ENCODE assay signal across 20 cellular contexts in the genomic region with DNA sequence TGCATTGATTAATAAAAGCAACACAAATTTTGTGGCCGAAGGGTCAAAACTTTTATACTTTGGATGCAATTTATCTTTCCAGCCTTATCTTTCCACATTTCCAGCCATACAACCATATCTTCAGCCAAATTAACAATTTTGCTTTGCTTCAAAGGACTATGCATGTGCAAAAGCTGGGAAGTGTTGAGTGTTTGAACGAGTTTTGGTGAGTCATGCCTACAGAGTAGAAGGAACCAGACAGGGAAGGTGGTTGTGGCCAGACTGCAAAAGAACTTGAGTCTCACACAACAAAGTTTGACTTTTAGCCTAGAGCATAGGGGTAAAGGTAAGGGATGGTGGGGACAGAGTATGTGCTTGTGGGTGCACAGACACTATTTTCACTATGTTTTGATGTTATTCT. TPM values are rescaled to one million over a fixed set of nuclear protein-coding genes. Genes with fewer than 3 reads are reported as not detected.
DNase-seq lines count a peak whose midpoint lies in the region; FAIRE-seq and TF ChIP-seq lines count a peak whose summit lies in the region.
"Had no signal": no experiment of that assay in that cellular context is flagged by ENCODE, and none has a peak within 500 bp of the region (broad histone marks: within the 10 kb centered on the region; RNA-seq: fewer than 3 reads in every experiment).

No MANE protein-coding gene starts in this region.

- WGBS in suprapubic skin, result 67% methylated on average over 2 of the region's 2 CpGs

- no TSS peak for BruUV-seq in MCF 10A (replicated peaks; lab: Mats Ljungman, UMichigan)

- peaks cover 0 to 4% of the 10 kb centered on the region in 2 donors for H3K9me3 ChIP-seq in breast epithelium
- H3K9me3 ChIP-seq in suprapubic skin, result no peaks in the 10 kb centered on the region
- H3K9me3 ChIP-seq: BE2C had no signal

- intact Hi-C loops in MCF 10A (cut with micrococcal nuclease), result no loop called here
- intact Hi-C loops in breast epithelium (cut with DNase I; ENCODE audit: low total_unique reads), result no loop called here

- no peaks in the 10 kb centered on the region for H3K27me3 ChIP-seq in breast epithelium
- no peaks in the 10 kb centered on the region for H3K27me3 ChIP-seq in suprapubic skin
- H3K27me3 ChIP-seq: BE2C had no signal

- no peaks in the 10 kb centered on the region for H3K36me3 ChIP-seq in breast epithelium
- H3K36me3 ChIP-seq in suprapubic skin, result no peaks in the 10 kb centered on the region
- H3K36me3 ChIP-seq: BE2C had no signal

- CTCF ChIA-PET in MCF 10A (lab: Yijun Ruan, JAX), result interaction anchor here (1.5 kb wide), 1 partner anchor 205 kb away, joined by 3 read pairs; no protein-coding TSS in a partner anchor

- TF ChIP-seq EP300 in suprapubic skin (IDR thresholded peaks at IDR 0.05), result no peak

- no peak overlapping the region for H3K4me3 Mint-ChIP-seq in MCF 10A (ENCODE audit: unreplicated experiment)
- H3K4me3 Mint-ChIP-seq: CD4-positive, alpha-beta T cell had no signal

- H3K27me3 Mint-ChIP-seq in MCF 10A (ENCODE audit: insufficient read depth, unreplicated experiment), result no peaks in the 10 kb centered on the region
- H3K27me3 Mint-ChIP-seq: CD4-positive, alpha-beta T cell had no signal

- FAIRE-seq in urothelium cell line (lab: Jason Lieb, UNC) (peak; percentile 35), RCC 7860 (lab: Jason Lieb, UNC) (no peak)

- peaks cover 30% of the 10 kb centered on the region for H3K4me1 Mint-ChIP-seq in MCF 10A (ENCODE audit: insufficient read depth, unreplicated experiment)

- H3K36me3 Mint-ChIP-seq in MCF 10A (ENCODE audit: insufficient read depth, unreplicated experiment), result no peaks in the 10 kb centered on the region

- TF ChIP-seq CTCF in MCF 10A (IDR thresholded peaks at IDR 0.05; ENCODE audit: unreplicated experiment) (no peak), breast epithelium (IDR thresholded peaks at IDR 0.05) (no peak), fibroblast of villous mesenchyme (IDR thresholded peaks at IDR 0.05; ENCODE audit: insufficient read depth, low read depth, low read length) (no peak), suprapubic skin (IDR thresholded peaks at IDR 0.05) (no peak)

- TF ChIP-seq POLR2A in breast epithelium (IDR thresholded peaks at IDR 0.05) (no peak), suprapubic skin (IDR thresholded peaks at IDR 0.05) (no peak)

- no peak overlapping the region for H3K27ac Mint-ChIP-seq in MCF 10A (ENCODE audit: low read depth, unreplicated experiment)
- H3K27ac Mint-ChIP-seq: CD4-positive, alpha-beta T cell had no signal

- POLR2A ChIA-PET in MCF 10A (lab: Yijun Ruan, JAX), result no interaction called here

- H3K4me1 ChIP-seq in breast epithelium (no peaks in the 10 kb centered on the region), suprapubic skin (no peaks in the 10 kb centered on the region)
- H3K4me1 ChIP-seq: BE2C had no signal

- H3K27ac ChIP-seq in breast epithelium, result no peak overlapping the region
- H3K27ac ChIP-seq in suprapubic skin, result no peak overlapping the region
- H3K27ac ChIP-seq: 22Rv1 had no signal

- no peaks in the 10 kb centered on the region for H3K9me3 Mint-ChIP-seq in MCF 10A (ENCODE audit: unreplicated experiment)

- H3K4me3 ChIP-seq in breast epithelium (no peak overlapping the region), fibroblast of villous mesenchyme (ENCODE audit: low read depth, low read length) (no peak overlapping the region), suprapubic skin (no peak overlapping the region)

- DNase-seq in MCF 10A (ENCODE audit: unreplicated experiment) (peak; percentile 53), breast epithelium (ENCODE audit: low spot score in 2 of 2) (no peak), astrocyte of the hippocampus (ENCODE audit: low read depth, low spot score) (peak; percentile 0), fibroblast of villous mesenchyme (ENCODE audit: low read depth) (peak; percentile 31), urothelium cell line (ENCODE audit: low spot score) (peak; percentile 45), RCC 7860 (ENCODE audit: low spot score) (no peak), NCI-H2227 (lab: John Stamatoyannopoulos, UW; ENCODE audit: unreplicated experiment) (no peak), suprapubic skin (ENCODE audit: low spot score in 2 of 2) (no peak)
- DNase-seq: BE2C; CD4-positive, alpha-beta T cell; DMS79 treated with DMSO at 0.1 percent for 48 hours; HCEC 1CT; MV-4-11; NCI-H1417 treated with DMSO at 0.1 percent for 48 hours; NCI-H2029; NCI-H2171; NCI-H446 treated with DMSO at 0.1 percent for 48 hours; NCI-H774; SHP77 had no signal

RNA-seq across cellular contexts. Expression of a gene that starts 53.0 kb away (rescaled TPM):
- total RNA-seq in MCF 10A (2022), result 2.2 and 2.5 TPM in 2 replicates
- 1 to 10 TPM in 1 of 3 donors, under 1 TPM in 2; under 0.01 to 1.4 (median 0.15) TPM for total RNA-seq in breast epithelium
- total RNA-seq in fibroblast of villous mesenchyme, result 0.43 and 0.97 TPM in 2 replicates
- total RNA-seq in suprapubic skin, result under 1 TPM in 2 of 4 donors, not detected in 2; 0.13 to 0.32 TPM
- total RNA-seq: CD4-positive, alpha-beta T cell had no signal

Comparison
In these comparisons a context has a peak if more than half of its experiments do, and no peak if none do; other contexts are left out.
1. DNase-seq: peak in MCF 10A (single experiment), astrocyte of the hippocampus (single experiment), fibroblast of villous mesenchyme (single experiment) and urothelium cell line (single experiment); none in breast epithelium (0 of 2), RCC 7860 (single experiment), NCI-H2227 (single experiment) and suprapubic skin (0 of 2).